Comparison of ENCODE assay signal across 8 cellular contexts in genomic region chr20:13771853-13772453, GRCh38. TPM values are rescaled to one million over a fixed set of nuclear protein-coding genes. Genes with fewer than 3 reads are reported as not detected.
A peak's percentile ranks its signal among the peaks of the same experiment; 100 is the strongest.
DNase-seq lines count a peak whose midpoint lies in the region; ATAC-seq and TF ChIP-seq lines count a peak whose summit lies in the region.

No MANE protein-coding gene starts in this region.

- peaks cover 0 to 85% (median 11%) of the 10 kb centered on the region in 3 donors for H3K36me3 ChIP-seq in tibial nerve

- ATAC-seq in HG03432 (IDR thresholded peaks at IDR 0.05; ENCODE audit: unreplicated experiment) (peak; percentile 57), GM18868 (IDR thresholded peaks at IDR 0.05; ENCODE audit: unreplicated experiment) (no peak), HG02973 (IDR thresholded peaks at IDR 0.05; ENCODE audit: unreplicated experiment) (no peak)

- in situ Hi-C loops in Caki2 (cut with HindIII; ENCODE audit: low pct_unique_long_range_greater_than_20kb, low sequenced_read_pairs) = no loop called here

- H3K27ac ChIP-seq in tibial nerve (no peak overlapping the region), substantia nigra (ENCODE audit: low read depth, low read length, poor library complexity, severe bottlenecking) (no peak overlapping the region)

- peaks cover 0 to 1% (median 0%) of the 10 kb centered on the region in 4 donors for H3K4me1 ChIP-seq in tibial nerve

- H3K9me3 ChIP-seq in tibial nerve = no peaks in the 10 kb centered on the region

- no peaks in the 10 kb centered on the region for H3K27me3 ChIP-seq in tibial nerve

- TF ChIP-seq EP300 in tibial nerve (IDR thresholded peaks at IDR 0.05) = no peak

- H3K4me3 ChIP-seq in fibroblast of villous mesenchyme (ENCODE audit: low read depth, low read length) (no peak overlapping the region), tibial nerve (no peak overlapping the region)

- DNase-seq in Caki2 (ENCODE audit: low read depth) (peak; percentile 33), RKO (ENCODE audit: low spot score) (peak; percentile 78), fibroblast of villous mesenchyme (ENCODE audit: low read depth) (peak; percentile 36), tibial nerve (ENCODE audit: low spot score in 2 of 2) (no peak), substantia nigra (lab: John Stamatoyannopoulos, UW) (no peak)

- WGBS in tibial nerve, 2 donors = 58% methylated on average over 4 of the region's 4 CpGs

- TF ChIP-seq POLR2A in tibial nerve (IDR thresholded peaks at IDR 0.05) = no peak

- TF ChIP-seq CTCF in fibroblast of villous mesenchyme (IDR thresholded peaks at IDR 0.05; ENCODE audit: insufficient read depth, low read depth, low read length) (peak; percentile 40), tibial nerve (IDR thresholded peaks at IDR 0.05) (peak in 4 of 5 experiments; percentile 17 to 55 (median 42))

RNA-seq across cellular contexts. Expression of gene ESF1, which starts 12.8 kb away (rescaled TPM):
- total RNA-seq in Caki2 (2014; rRNA removed; shearing (Covaris generic); ENCODE audit: low replicate concordance) = 5.3 and 8.9 TPM in 2 replicates
- total RNA-seq in fibroblast of villous mesenchyme (7.4 and 13.8 TPM in 2 replicates), tibial nerve (10 to 100 TPM; 14.9 to 28.0 (median 16.5) TPM)

RNA-seq across cellular contexts. Expression of gene NDUFAF5, which starts 12.9 kb away (rescaled TPM):
- total RNA-seq in Caki2 (2014; rRNA removed; shearing (Covaris generic); ENCODE audit: low replicate concordance) = 13.1 and 49.7 TPM in 2 replicates
- 16.0 and 22.9 TPM in 2 replicates for total RNA-seq in fibroblast of villous mesenchyme
- 10 to 100 TPM; 11.2 to 32.1 (median 21.2) TPM for total RNA-seq in tibial nerve

Comparison
In these comparisons a context has a peak if more than half of its experiments do, and no peak if none do; other contexts are left out.
1. DNase-seq: peak in Caki2 (single experiment), RKO (single experiment) and fibroblast of villous mesenchyme (single experiment); none in tibial nerve (0 of 2) and substantia nigra (0 of 49).